Comparison of ENCODE assay signal across 10 cellular contexts in the genomic region with DNA sequence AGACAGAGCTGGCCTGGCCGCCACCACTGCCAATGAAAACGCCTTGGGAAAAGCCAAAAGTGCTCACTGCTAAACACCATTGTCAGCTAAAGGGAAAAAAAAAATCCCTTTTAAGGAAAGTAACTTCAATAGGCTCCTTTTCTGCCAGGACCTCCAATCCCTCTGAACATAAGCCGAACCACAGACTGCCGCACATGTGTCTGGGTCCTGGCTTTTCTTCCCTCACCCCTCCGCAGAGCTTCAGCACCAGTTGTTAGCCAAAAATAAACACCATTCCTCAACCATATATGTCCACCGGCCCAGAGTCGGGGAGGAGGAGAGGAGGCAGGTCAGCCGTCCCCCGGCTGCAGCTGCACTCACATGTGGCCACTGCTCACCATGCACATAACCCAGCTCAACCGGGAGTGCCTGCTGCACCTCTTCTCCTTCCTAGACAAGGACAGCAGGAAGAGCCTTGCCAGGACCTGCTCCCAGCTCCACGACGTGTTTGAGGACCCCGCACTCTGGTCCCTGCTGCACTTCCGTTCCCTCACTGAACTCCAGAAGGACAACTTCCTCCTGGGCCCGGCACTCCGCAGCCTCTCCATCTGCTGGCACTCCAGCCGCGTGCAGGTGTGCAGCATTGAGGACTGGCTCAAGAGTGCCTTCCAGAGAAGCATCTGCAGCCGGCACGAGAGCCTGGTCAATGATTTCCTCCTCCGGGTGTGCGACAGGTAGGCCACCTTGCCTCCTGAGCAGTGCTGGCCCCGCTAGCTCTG. TPM values are rescaled to one million over a fixed set of nuclear protein-coding genes. Genes with fewer than 3 reads are reported as not detected.
DNase-seq lines count a peak whose midpoint lies in the region; ATAC-seq and TF ChIP-seq lines count a peak whose summit lies in the region.
"Had no signal": no experiment of that assay in that cellular context is flagged by ENCODE, and none has a peak within 500 bp of the region (broad histone marks: within the 10 kb centered on the region; RNA-seq: fewer than 3 reads in every experiment).

A gene with protein sequence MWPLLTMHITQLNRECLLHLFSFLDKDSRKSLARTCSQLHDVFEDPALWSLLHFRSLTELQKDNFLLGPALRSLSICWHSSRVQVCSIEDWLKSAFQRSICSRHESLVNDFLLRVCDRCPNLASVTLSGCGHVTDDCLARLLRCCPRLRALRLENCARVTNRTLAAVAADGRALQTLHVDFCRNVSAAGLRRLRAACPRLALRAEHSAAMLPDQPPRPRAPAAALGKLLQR (plus strand): TSS at position 355 of the 758 bp plus-strand sequence. CDS start 6 bp downstream, at position 361.

- DNase-seq in myocyte (ENCODE audit: low read depth) (peak; percentile 96), islet precursor cell (no peak), cerebellum (ENCODE audit: low spot score) (no peak)

- H3K36me3 Mint-ChIP-seq in IgD-negative memory B cell = no peaks in the 10 kb centered on the region

- H3K9me3 Mint-ChIP-seq in IgD-negative memory B cell = no peaks in the 10 kb centered on the region

- TF ChIP-seq CTCF in 22Rv1 (IDR thresholded peaks at IDR 0.05) = no peak

- H3K27ac ChIP-seq in 22Rv1 (peak within 1 kb of the TSS; percentile 30; the same call in 1 of the 2 replicates), cingulate gyrus (ENCODE audit: low read depth, low read length) (peak within 1 kb of the TSS; percentile 49)

- H3K4me3 Mint-ChIP-seq in IgD-negative memory B cell = peak within 1 kb of the TSS in 3 of 4 donors; percentile 1 to 100 (median 34)

- no peaks in the 10 kb centered on the region for H3K27me3 Mint-ChIP-seq in IgD-negative memory B cell

- ATAC-seq in SK-N-SH treated with all-trans-retinoic acid at 6 μM for 48 hours (no peak), GM18868 (IDR thresholded peaks at IDR 0.05; ENCODE audit: unreplicated experiment) (no peak)

- H3K4me1 Mint-ChIP-seq in IgD-negative memory B cell = peaks cover 38 to 63% (median 59%) of the 10 kb centered on the region in 3 donors

- peak within 1 kb of the TSS; percentile 95 to 96 (median 96) for H3K27ac Mint-ChIP-seq in IgD-negative memory B cell

TF ChIP-seq in SK-N-SH treated with all-trans-retinoic acid at 6 μM for 48 hours, 23 proteins besides CTCF, POLR2A, EP300 and RAD21:
- TF ChIP-seq, protein P1, sequence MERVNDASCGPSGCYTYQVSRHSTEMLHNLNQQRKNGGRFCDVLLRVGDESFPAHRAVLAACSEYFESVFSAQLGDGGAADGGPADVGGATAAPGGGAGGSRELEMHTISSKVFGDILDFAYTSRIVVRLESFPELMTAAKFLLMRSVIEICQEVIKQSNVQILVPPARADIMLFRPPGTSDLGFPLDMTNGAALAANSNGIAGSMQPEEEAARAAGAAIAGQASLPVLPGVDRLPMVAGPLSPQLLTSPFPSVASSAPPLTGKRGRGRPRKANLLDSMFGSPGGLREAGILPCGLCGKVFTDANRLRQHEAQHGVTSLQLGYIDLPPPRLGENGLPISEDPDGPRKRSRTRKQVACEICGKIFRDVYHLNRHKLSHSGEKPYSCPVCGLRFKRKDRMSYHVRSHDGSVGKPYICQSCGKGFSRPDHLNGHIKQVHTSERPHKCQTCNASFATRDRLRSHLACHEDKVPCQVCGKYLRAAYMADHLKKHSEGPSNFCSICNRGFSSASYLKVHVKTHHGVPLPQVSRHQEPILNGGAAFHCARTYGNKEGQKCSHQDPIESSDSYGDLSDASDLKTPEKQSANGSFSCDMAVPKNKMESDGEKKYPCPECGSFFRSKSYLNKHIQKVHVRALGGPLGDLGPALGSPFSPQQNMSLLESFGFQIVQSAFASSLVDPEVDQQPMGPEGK (CRISPR knock-in tag; IDR thresholded peaks at IDR 0.05; ENCODE audit: borderline replicate concordance) = no peak
- TF ChIP-seq ZFP30 (CRISPR knock-in tag; IDR thresholded peaks at IDR 0.05) (no peak), SNAI2 (CRISPR knock-in tag; IDR thresholded peaks at IDR 0.05) (no peak), ZNF565 (CRISPR knock-in tag; conservative IDR thresholded peaks at IDR 0.05; ENCODE audit: low read depth) (no peak), RARB (CRISPR knock-in tag; IDR thresholded peaks at IDR 0.05) (no peak), PPARA (CRISPR knock-in tag; IDR thresholded peaks at IDR 0.05; ENCODE audit: borderline replicate concordance) (no peak), ZC3H10 (CRISPR knock-in tag; IDR thresholded peaks at IDR 0.05) (no peak), ZNF70 (CRISPR knock-in tag; IDR thresholded peaks at IDR 0.05) (no peak), ZFP3 (CRISPR knock-in tag; IDR thresholded peaks at IDR 0.05) (no peak), ESRRG (CRISPR knock-in tag; IDR thresholded peaks at IDR 0.05) (no peak), BACH2 (CRISPR knock-in tag; IDR thresholded peaks at IDR 0.05; ENCODE audit: borderline replicate concordance) (no peak), ZNF8 (CRISPR knock-in tag; IDR thresholded peaks at IDR 0.05) (no peak), CSDC2 (CRISPR knock-in tag; IDR thresholded peaks at IDR 0.05) (no peak)
- TF ChIP-seq, protein P2, sequence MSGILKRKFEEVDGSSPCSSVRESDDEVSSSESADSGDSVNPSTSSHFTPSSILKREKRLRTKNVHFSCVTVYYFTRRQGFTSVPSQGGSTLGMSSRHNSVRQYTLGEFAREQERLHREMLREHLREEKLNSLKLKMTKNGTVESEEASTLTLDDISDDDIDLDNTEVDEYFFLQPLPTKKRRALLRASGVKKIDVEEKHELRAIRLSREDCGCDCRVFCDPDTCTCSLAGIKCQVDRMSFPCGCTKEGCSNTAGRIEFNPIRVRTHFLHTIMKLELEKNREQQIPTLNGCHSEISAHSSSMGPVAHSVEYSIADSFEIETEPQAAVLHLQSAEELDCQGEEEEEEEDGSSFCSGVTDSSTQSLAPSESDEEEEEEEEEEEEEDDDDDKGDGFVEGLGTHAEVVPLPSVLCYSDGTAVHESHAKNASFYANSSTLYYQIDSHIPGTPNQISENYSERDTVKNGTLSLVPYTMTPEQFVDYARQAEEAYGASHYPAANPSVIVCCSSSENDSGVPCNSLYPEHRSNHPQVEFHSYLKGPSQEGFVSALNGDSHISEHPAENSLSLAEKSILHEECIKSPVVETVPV (CRISPR knock-in tag; IDR thresholded peaks at IDR 0.05) = no peak
- TF ChIP-seq, protein P3, sequence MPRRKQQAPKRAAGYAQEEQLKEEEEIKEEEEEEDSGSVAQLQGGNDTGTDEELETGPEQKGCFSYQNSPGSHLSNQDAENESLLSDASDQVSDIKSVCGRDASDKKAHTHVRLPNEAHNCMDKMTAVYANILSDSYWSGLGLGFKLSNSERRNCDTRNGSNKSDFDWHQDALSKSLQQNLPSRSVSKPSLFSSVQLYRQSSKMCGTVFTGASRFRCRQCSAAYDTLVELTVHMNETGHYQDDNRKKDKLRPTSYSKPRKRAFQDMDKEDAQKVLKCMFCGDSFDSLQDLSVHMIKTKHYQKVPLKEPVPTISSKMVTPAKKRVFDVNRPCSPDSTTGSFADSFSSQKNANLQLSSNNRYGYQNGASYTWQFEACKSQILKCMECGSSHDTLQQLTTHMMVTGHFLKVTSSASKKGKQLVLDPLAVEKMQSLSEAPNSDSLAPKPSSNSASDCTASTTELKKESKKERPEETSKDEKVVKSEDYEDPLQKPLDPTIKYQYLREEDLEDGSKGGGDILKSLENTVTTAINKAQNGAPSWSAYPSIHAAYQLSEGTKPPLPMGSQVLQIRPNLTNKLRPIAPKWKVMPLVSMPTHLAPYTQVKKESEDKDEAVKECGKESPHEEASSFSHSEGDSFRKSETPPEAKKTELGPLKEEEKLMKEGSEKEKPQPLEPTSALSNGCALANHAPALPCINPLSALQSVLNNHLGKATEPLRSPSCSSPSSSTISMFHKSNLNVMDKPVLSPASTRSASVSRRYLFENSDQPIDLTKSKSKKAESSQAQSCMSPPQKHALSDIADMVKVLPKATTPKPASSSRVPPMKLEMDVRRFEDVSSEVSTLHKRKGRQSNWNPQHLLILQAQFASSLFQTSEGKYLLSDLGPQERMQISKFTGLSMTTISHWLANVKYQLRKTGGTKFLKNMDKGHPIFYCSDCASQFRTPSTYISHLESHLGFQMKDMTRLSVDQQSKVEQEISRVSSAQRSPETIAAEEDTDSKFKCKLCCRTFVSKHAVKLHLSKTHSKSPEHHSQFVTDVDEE (CRISPR knock-in tag; IDR thresholded peaks at IDR 0.05) = no peak

RNA-seq across cellular contexts. Expression of the gene that starts here (rescaled TPM):
- 0.73 TPM for polyA plus RNA-seq in IgD-negative memory B cell
- 26.5 and 39.5 TPM in 2 replicates for total RNA-seq in myocyte
- polyA plus RNA-seq in myocyte (2012) = 10.0 TPM
- 0.64 TPM for total RNA-seq in cerebellum
- total RNA-seq: Daoy, endothelial cell of umbilical vein had no signal

Comparison
In these comparisons a context has a peak if more than half of its experiments do, and no peak if none do; other contexts are left out.
1. RNA of the gene that starts here (total RNA-seq): 26.5 to 39.5 TPM in myocyte; 0.64 TPM in cerebellum (single experiment); every median in the first group is over 10 times any median in the second.